In genomic region chr15:60421544-60421943, GRCh38 we compare ENCODE assay signal across 1 cellular context.
TF ChIP-seq lines count a peak whose summit lies in the region.

No MANE protein-coding gene starts in this region.

TF ChIP-seq in A549, 52 proteins besides CTCF, POLR2A, EP300 and RAD21 (continued from another document):
- no peak for TF ChIP-seq ATOH8 (CRISPR knock-in tag; IDR thresholded peaks at IDR 0.05; ENCODE audit: low read depth)
- peak; percentile 29; the same call in 1 of the 2 replicates for TF ChIP-seq JUNB (IDR thresholded peaks at IDR 0.05)
- no peak for TF ChIP-seq FOSB (CRISPR knock-in tag; IDR thresholded peaks at IDR 0.05)
- TF ChIP-seq MAX (IDR thresholded peaks at IDR 0.05) = no peak
- TF ChIP-seq FOSL2 (IDR thresholded peaks at IDR 0.05) = 0 out of 2 replicates have a peak, but pooled peaks have one; percentile 23
- 0 out of 2 replicates have a peak, but pooled peaks have one; percentile 48 for TF ChIP-seq FOSL2 (CRISPR knock-in tag; IDR thresholded peaks at IDR 0.05)
- TF ChIP-seq TP53 (CRISPR knock-in tag; IDR thresholded peaks at IDR 0.05) = no peak
